Comparison of ENCODE assay signal across 26 cellular contexts in genomic region chr13:63110431-63110830, GRCh38.
A peak's percentile ranks its signal among the peaks of the same experiment; 100 is the strongest.
DNase-seq lines count a peak whose midpoint lies in the region; ATAC-seq, FAIRE-seq and TF ChIP-seq lines count a peak whose summit lies in the region.
"Had no signal": no experiment of that assay in that cellular context is flagged by ENCODE, and none has a peak within 500 bp of the region (broad histone marks: within the 10 kb centered on the region; RNA-seq: fewer than 3 reads in every experiment).

No MANE protein-coding gene starts in this region.

- peak; percentile 18 for DNase-seq in COLO829 (ENCODE audit: low spot score)
- peak; percentile 29 for DNase-seq in NCI-H146 (lab: John Stamatoyannopoulos, UW)
- peak; percentile 56 for DNase-seq in astrocyte (ENCODE audit: low read depth)
- no peak for DNase-seq in smooth muscle cell (lab: John Stamatoyannopoulos, UW; ENCODE audit: unreplicated experiment)
- no peak for DNase-seq in CD8-positive, alpha-beta memory T cell
- DNase-seq: Calu3; CD4-positive, alpha-beta memory T cell; DMS153; GDM1; Kasumi-1; MM.1S; NCI-H1092; NCI-H1436; NCI-H2029; NCI-H2227 treated with DMSO at 0.1 percent for 48 hours; NCI-H510A treated with DMSO at 0.1 percent for 48 hours; NCI-H82; OCI-M1; Right ventricle myocardium superior; SW 1271; T-helper 17 cell had no signal

- H3K36me3 Mint-ChIP-seq in astrocyte (ENCODE audit: low read depth, unreplicated experiment): no peaks in the 10 kb centered on the region
- H3K36me3 Mint-ChIP-seq in CD8-positive, alpha-beta memory T cell: no peaks in the 10 kb centered on the region
- H3K36me3 Mint-ChIP-seq in stimulated activated memory B cell treated with anti-CD40 and anti-IgM and Interleukin-4, amounts not matched to agents 10 μg/mL and 1 μg/mL and 100 μg/mL, for 72 hours: no peaks in the 10 kb centered on the region
- H3K36me3 Mint-ChIP-seq: CD4-positive, alpha-beta memory T cell had no signal

- H4K20me1 ChIP-seq in astrocyte (ENCODE audit: insufficient read depth, low read length) (no peaks in the 10 kb centered on the region), smooth muscle cell (ENCODE audit: low read depth) (no peaks in the 10 kb centered on the region)
- H4K20me1 ChIP-seq: BLaER1 treated with 17β-estradiol and CSF1 and Interleukin-3, amounts not matched to agents 10 nM and 100 nM had no signal

- WGBS in smooth muscle cell (ENCODE audit: low lambda C conversion rate): 37% methylated on average over 1 of the region's 1 CpG

- H3K27me3 ChIP-seq in astrocyte (ENCODE audit: insufficient read depth, low read length): no peaks in the 10 kb centered on the region
- no peaks in the 10 kb centered on the region for H3K27me3 ChIP-seq in smooth muscle cell (ENCODE audit: low read depth)
- no peaks in the 10 kb centered on the region for H3K27me3 ChIP-seq in CD8-positive, alpha-beta memory T cell (ENCODE audit: insufficient read depth, low read length, poor library complexity, severe bottlenecking)
- H3K27me3 ChIP-seq: BLaER1 treated with 17β-estradiol and CSF1 and Interleukin-3, amounts not matched to agents 10 nM and 100 nM had no signal

- H3K9ac ChIP-seq in astrocyte (ENCODE audit: low read length) (no peak overlapping the region), smooth muscle cell (ENCODE audit: low read depth) (no peak overlapping the region)
- H3K9ac ChIP-seq: BLaER1 treated with 17β-estradiol and CSF1 and Interleukin-3, amounts not matched to agents 10 nM and 100 nM had no signal

- no peak for ATAC-seq in HG02981 (IDR thresholded peaks at IDR 0.05; ENCODE audit: unreplicated experiment)
- no peak for ATAC-seq in stimulated activated memory B cell treated with anti-CD40 and anti-IgM and Interleukin-4, amounts not matched to agents 10 μg/mL and 1 μg/mL and 100 μg/mL, for 72 hours
- ATAC-seq: A549, T-helper 17 cell had no signal

- no peak overlapping the region for H2AFZ ChIP-seq in astrocyte (ENCODE audit: low read depth, low read length)
- peak overlapping the region; percentile 8 for H2AFZ ChIP-seq in smooth muscle cell (ENCODE audit: low read depth)

- FAIRE-seq in astrocyte (lab: Jason Lieb, UNC): no peak
- FAIRE-seq: A549, H1 had no signal

- H3K79me2 ChIP-seq in astrocyte (ENCODE audit: insufficient read depth, low read length) (no peaks in the 10 kb centered on the region), smooth muscle cell (ENCODE audit: low read depth) (no peaks in the 10 kb centered on the region)

- no peak overlapping the region for H3K4me2 ChIP-seq in astrocyte (ENCODE audit: low read length)
- H3K4me2 ChIP-seq in smooth muscle cell: no peak overlapping the region
- H3K4me2 ChIP-seq: A549; BLaER1 treated with 17β-estradiol and CSF1 and Interleukin-3, amounts not matched to agents 10 nM and 100 nM had no signal

- no peaks in the 10 kb centered on the region for H3K9me3 ChIP-seq in astrocyte (ENCODE audit: insufficient read depth, low read depth, low read length)
- no peaks in the 10 kb centered on the region for H3K9me3 ChIP-seq in smooth muscle cell (replicated peaks; ENCODE audit: low read depth)
- H3K9me3 ChIP-seq in CD8-positive, alpha-beta memory T cell (ENCODE audit: low read length): no peaks in the 10 kb centered on the region
- H3K9me3 ChIP-seq: A549; BLaER1 treated with 17β-estradiol and CSF1 and Interleukin-3, amounts not matched to agents 10 nM and 100 nM had no signal

- POLR2A ChIA-PET in CD8-positive, alpha-beta memory T cell (lab: Charles Lee): no interaction called here

- H3K4me1 ChIP-seq in astrocyte (ENCODE audit: insufficient read depth, low read length): no peaks in the 10 kb centered on the region
- no peaks in the 10 kb centered on the region for H3K4me1 ChIP-seq in smooth muscle cell (ENCODE audit: low read depth)
- no peaks in the 10 kb centered on the region for H3K4me1 ChIP-seq in CD8-positive, alpha-beta memory T cell (ENCODE audit: insufficient read depth, low read length)
- H3K4me1 ChIP-seq: A549; BLaER1 treated with 17β-estradiol and CSF1 and Interleukin-3, amounts not matched to agents 10 nM and 100 nM had no signal

- CTCF ChIA-PET in CD8-positive, alpha-beta memory T cell (lab: Charles Lee): no interaction called here

- TF ChIP-seq CTCF in astrocyte (IDR thresholded peaks at IDR 0.05; ENCODE audit: insufficient read depth, low read depth, low read length) (no peak), smooth muscle cell (IDR thresholded peaks at IDR 0.05; ENCODE audit: borderline replicate concordance, insufficient read depth, poor library complexity, severe bottlenecking) (no peak)

- H3K27ac Mint-ChIP-seq in astrocyte (ENCODE audit: unreplicated experiment): no peak overlapping the region
- H3K27ac Mint-ChIP-seq in CD8-positive, alpha-beta memory T cell: no peak overlapping the region
- H3K27ac Mint-ChIP-seq in stimulated activated memory B cell treated with anti-CD40 and anti-IgM and Interleukin-4, amounts not matched to agents 10 μg/mL and 1 μg/mL and 100 μg/mL, for 72 hours: no peak overlapping the region
- H3K27ac Mint-ChIP-seq: CD4-positive, alpha-beta memory T cell; T-helper 17 cell had no signal

- H3K4me3 ChIP-seq in astrocyte (ENCODE audit: insufficient read depth, low read depth, low read length) (no peak overlapping the region), smooth muscle cell (no peak overlapping the region)
- H3K4me3 ChIP-seq in CD8-positive, alpha-beta memory T cell (ENCODE audit: low read length): no peak overlapping the region
- H3K4me3 ChIP-seq: A549; BLaER1 treated with 17β-estradiol and CSF1 and Interleukin-3, amounts not matched to agents 10 nM and 100 nM had no signal

- no peaks in the 10 kb centered on the region for H3F3A ChIP-seq in smooth muscle cell (ENCODE audit: low read depth)

- no peaks in the 10 kb centered on the region for H3K4me1 Mint-ChIP-seq in astrocyte (ENCODE audit: low read depth, unreplicated experiment)
- H3K4me1 Mint-ChIP-seq in CD8-positive, alpha-beta memory T cell: no peaks in the 10 kb centered on the region
- no peaks in the 10 kb centered on the region for H3K4me1 Mint-ChIP-seq in stimulated activated memory B cell treated with anti-CD40 and anti-IgM and Interleukin-4, amounts not matched to agents 10 μg/mL and 1 μg/mL and 100 μg/mL, for 72 hours
- H3K4me1 Mint-ChIP-seq: CD4-positive, alpha-beta memory T cell; T-helper 17 cell had no signal

- H3K36me3 ChIP-seq in astrocyte (ENCODE audit: insufficient read depth, low read length) (no peaks in the 10 kb centered on the region), smooth muscle cell (ENCODE audit: low read depth) (no peaks in the 10 kb centered on the region)
- H3K36me3 ChIP-seq in CD8-positive, alpha-beta memory T cell (ENCODE audit: insufficient read depth, low read length): no peaks in the 10 kb centered on the region
- H3K36me3 ChIP-seq: BLaER1 treated with 17β-estradiol and CSF1 and Interleukin-3, amounts not matched to agents 10 nM and 100 nM had no signal

- H3K4me3 Mint-ChIP-seq in astrocyte (ENCODE audit: unreplicated experiment): no peak overlapping the region
- H3K4me3 Mint-ChIP-seq in CD8-positive, alpha-beta memory T cell: no peak overlapping the region
- no peak overlapping the region for H3K4me3 Mint-ChIP-seq in stimulated activated memory B cell treated with anti-CD40 and anti-IgM and Interleukin-4, amounts not matched to agents 10 μg/mL and 1 μg/mL and 100 μg/mL, for 72 hours
- H3K4me3 Mint-ChIP-seq: CD4-positive, alpha-beta memory T cell; T-helper 17 cell had no signal

- no peaks in the 10 kb centered on the region for H3K9me3 Mint-ChIP-seq in astrocyte (ENCODE audit: unreplicated experiment)
- H3K9me3 Mint-ChIP-seq in CD8-positive, alpha-beta memory T cell: peaks cover 0 to 28% (median 3%) of the 10 kb centered on the region in 5 donors
- peaks cover 3% of the 10 kb centered on the region for H3K9me3 Mint-ChIP-seq in stimulated activated memory B cell treated with anti-CD40 and anti-IgM and Interleukin-4, amounts not matched to agents 10 μg/mL and 1 μg/mL and 100 μg/mL, for 72 hours

- no peaks in the 10 kb centered on the region for H3K27me3 Mint-ChIP-seq in astrocyte (ENCODE audit: low read depth, unreplicated experiment)
- no peaks in the 10 kb centered on the region for H3K27me3 Mint-ChIP-seq in CD8-positive, alpha-beta memory T cell
- no peaks in the 10 kb centered on the region for H3K27me3 Mint-ChIP-seq in stimulated activated memory B cell treated with anti-CD40 and anti-IgM and Interleukin-4, amounts not matched to agents 10 μg/mL and 1 μg/mL and 100 μg/mL, for 72 hours
- H3K27me3 Mint-ChIP-seq: CD4-positive, alpha-beta memory T cell; T-helper 17 cell had no signal

- H3K27ac ChIP-seq in astrocyte (ENCODE audit: low read depth, low read length) (no peak overlapping the region), smooth muscle cell (ENCODE audit: low read depth) (no peak overlapping the region)
- no peak overlapping the region for H3K27ac ChIP-seq in CD8-positive, alpha-beta memory T cell (ENCODE audit: low read depth, low read length)
- H3K27ac ChIP-seq: A549; BLaER1 treated with 17β-estradiol and CSF1 and Interleukin-3, amounts not matched to agents 10 nM and 100 nM had no signal

Comparison
In these comparisons a context has a peak if more than half of its experiments do, and no peak if none do; other contexts are left out.
1. DNase-seq: peak in COLO829 (single experiment), NCI-H146 (single experiment) and astrocyte (single experiment); none in smooth muscle cell (single experiment) and CD8-positive, alpha-beta memory T cell (0 of 5).